Comparison of ENCODE assay signal across 29 cellular contexts in the genomic region with DNA sequence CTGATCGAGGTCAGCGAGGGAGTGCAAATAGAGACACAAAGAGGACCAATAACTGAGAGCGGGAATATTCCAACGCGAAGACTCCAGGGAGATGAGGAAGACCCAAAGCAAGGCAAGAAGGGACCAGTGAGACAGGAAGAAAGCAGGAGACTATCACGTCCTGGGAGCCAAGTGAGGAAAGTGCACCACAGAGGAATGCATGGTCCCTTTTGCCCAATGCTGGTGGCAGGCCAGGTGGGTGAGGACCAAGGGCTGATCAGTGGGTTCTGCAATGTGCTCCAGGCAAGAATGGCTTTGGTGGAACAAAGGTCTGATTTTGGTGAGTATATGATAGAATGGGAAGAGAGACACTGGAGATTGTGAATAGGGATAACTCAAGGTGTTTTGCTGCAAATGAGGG. TPM values are rescaled to one million over a fixed set of nuclear protein-coding genes. Genes with fewer than 3 reads are reported as not detected.
"Had no signal": no experiment of that assay in that cellular context is flagged by ENCODE, and none has a peak within 500 bp of the region (broad histone marks: within the 10 kb centered on the region; RNA-seq: fewer than 3 reads in every experiment).

No MANE protein-coding gene starts in this region.

- H3K36me3 ChIP-seq: brain microvascular endothelial cell, esophagus muscularis mucosa, gastrocnemius medialis had no signal

- H3K27me3 ChIP-seq: brain microvascular endothelial cell, foreskin keratinocyte, gastrocnemius medialis had no signal

- H3K9me3 ChIP-seq: gastrocnemius medialis had no signal

- H3K4me3 ChIP-seq: esophagus muscularis mucosa, gastrocnemius medialis had no signal

- H3K9me3 Mint-ChIP-seq: activated CD4-positive, alpha-beta memory T cell treated with anti-CD3 and anti-CD28 coated beads, Interleukin-2, amount 10 ng/mL, durations not matched to agents 7 days and 5 days; activated CD4-positive, alpha-beta T cell treated with anti-CD3 and anti-CD28 coated beads, Interleukin-2, amount 10 ng/mL, durations not matched to agents 7 days and 5 days; activated T-helper 1 cell treated with anti-CD3 and anti-CD28 coated beads, Interleukin-12 subunit alpha, Interleukin-12 subunit beta, Interleukin-2, Interleukin-4 antibody, amounts not matched to agents 30 ng/mL and 10 ng/mL and 1 ng/mL, durations not matched to agents 14 hours and 24 hours and 36 hours; activated T-helper 2 cell treated with anti-CD3 and anti-CD28 coated beads, Interferon-gamma antibody, Interleukin-2, Interleukin-4, amounts not matched to agents 10 μg/mL and 5 μg/mL and 100 μg/mL, durations not matched to agents 14 hours and 24 hours and 36 hours; effector memory CD8-positive, alpha-beta T cell had no signal

- H3K36me3 Mint-ChIP-seq: activated naive CD8-positive, alpha-beta T cell had no signal

- H3K4me1 ChIP-seq: esophagus muscularis mucosa, foreskin keratinocyte, gastrocnemius medialis had no signal

- H3K27me3 Mint-ChIP-seq: activated CD4-positive, alpha-beta memory T cell treated with anti-CD3 and anti-CD28 coated beads, Interleukin-2, amount 10 ng/mL, durations not matched to agents 7 days and 5 days had no signal

- H3K27ac Mint-ChIP-seq: activated CD4-positive, alpha-beta memory T cell treated with anti-CD3 and anti-CD28 coated beads, Interleukin-2, amount 10 ng/mL, durations not matched to agents 7 days and 5 days; activated CD4-positive, alpha-beta T cell treated with anti-CD3 and anti-CD28 coated beads, Interleukin-2, amount 10 ng/mL, durations not matched to agents 7 days and 5 days; activated naive CD8-positive, alpha-beta T cell; activated T-helper 1 cell treated with anti-CD3 and anti-CD28 coated beads, Interleukin-12 subunit alpha, Interleukin-12 subunit beta, Interleukin-2, Interleukin-4 antibody, amounts not matched to agents 30 ng/mL and 10 ng/mL and 1 ng/mL, durations not matched to agents 14 hours and 24 hours and 36 hours; activated T-helper 2 cell treated with anti-CD3 and anti-CD28 coated beads, Interferon-gamma antibody, Interleukin-2, Interleukin-4, amounts not matched to agents 10 μg/mL and 5 μg/mL and 100 μg/mL, durations not matched to agents 14 hours and 24 hours and 36 hours; effector memory CD8-positive, alpha-beta T cell had no signal

- FAIRE-seq: astrocyte had no signal

- H3K27ac ChIP-seq: brain microvascular endothelial cell, esophagus muscularis mucosa, foreskin keratinocyte, gastrocnemius medialis had no signal

- DNase-seq: activated CD4-positive, alpha-beta memory T cell treated with anti-CD3 and anti-CD28 coated beads, Interleukin-2, amount 10 ng/mL, durations not matched to agents 7 days and 5 days; activated CD4-positive, alpha-beta T cell treated with anti-CD3 and anti-CD28 coated beads for 1 hour; activated CD4-positive, alpha-beta T cell treated with anti-CD3 and anti-CD28 coated beads for 4 hours; activated CD4-positive, alpha-beta T cell treated with anti-CD3 and anti-CD28 coated beads, Interleukin-2, amount 10 ng/mL, durations not matched to agents 7 days and 5 days; activated CD4-positive, alpha-beta T cell treated with anti-CD3 and anti-CD28 coated beads, Interleukin-2, amount 50 U/mL, for 4 hours; activated gamma-delta T cell treated with Interleukin-2 at 50 U/mL for 16 hours; activated naive CD4-positive, alpha-beta T cell treated with anti-CD3 and anti-CD28 coated beads, Interleukin-2, amount 50 U/mL, for 16 hours; activated naive CD4-positive, alpha-beta T cell treated with Interleukin-2 at 50 U/mL for 16 hours; activated T-cell treated with anti-CD3 and anti-CD28 coated beads, Interleukin-2, amount 50 U/mL, for 1 hour; activated T-cell treated with anti-CD3 and anti-CD28 coated beads, Interleukin-2, amount 50 U/mL, for 48 hours; amniotic stem cell; anterior cingulate cortex; brain microvascular endothelial cell; central memory CD4-positive, alpha-beta T cell; cerebellar nuclear complex; cortex of kidney; dermis blood vessel endothelial cell; effector CD4-positive, alpha-beta T cell; effector memory CD8-positive, alpha-beta T cell; erythroblast; foreskin keratinocyte; gastrocnemius medialis; T-helper 2 cell had no signal

- H3K4me1 Mint-ChIP-seq: activated CD4-positive, alpha-beta T cell treated with anti-CD3 and anti-CD28 coated beads, Interleukin-2, amount 10 ng/mL, durations not matched to agents 7 days and 5 days had no signal

- H3K4me3 Mint-ChIP-seq: activated CD4-positive, alpha-beta memory T cell treated with anti-CD3 and anti-CD28 coated beads, Interleukin-2, amount 10 ng/mL, durations not matched to agents 7 days and 5 days; activated CD4-positive, alpha-beta T cell treated with anti-CD3 and anti-CD28 coated beads, Interleukin-2, amount 10 ng/mL, durations not matched to agents 7 days and 5 days; activated naive CD8-positive, alpha-beta T cell; activated T-helper 1 cell treated with anti-CD3 and anti-CD28 coated beads, Interleukin-12 subunit alpha, Interleukin-12 subunit beta, Interleukin-2, Interleukin-4 antibody, amounts not matched to agents 30 ng/mL and 10 ng/mL and 1 ng/mL, durations not matched to agents 14 hours and 24 hours and 36 hours; effector memory CD8-positive, alpha-beta T cell had no signal

RNA-seq across cellular contexts. Expression of a gene that starts 25.4 kb away (rescaled TPM):
- total RNA-seq: activated CD4-positive, alpha-beta memory T cell treated with anti-CD3 and anti-CD28 coated beads, Interleukin-2, amount 10 ng/mL, durations not matched to agents 7 days and 5 days; activated CD4-positive, alpha-beta T cell treated with anti-CD3 and anti-CD28 coated beads, Interleukin-2, amount 10 ng/mL, durations not matched to agents 7 days and 5 days; activated T-helper 1 cell treated with anti-CD3 and anti-CD28 coated beads, Interleukin-12 subunit alpha, Interleukin-12 subunit beta, Interleukin-2, Interleukin-4 antibody, amounts not matched to agents 30 ng/mL and 10 ng/mL and 1 ng/mL, durations not matched to agents 14 hours and 24 hours and 36 hours; activated T-helper 2 cell treated with anti-CD3 and anti-CD28 coated beads, Interferon-gamma antibody, Interleukin-2, Interleukin-4, amounts not matched to agents 10 μg/mL and 5 μg/mL and 100 μg/mL, durations not matched to agents 14 hours and 24 hours and 36 hours; astrocyte; dermis blood vessel endothelial cell; T-helper 1 cell treated with Interleukin-12 subunit alpha and Interleukin-12 subunit beta and Interleukin-4 antibody, amounts not matched to agents 30 ng/mL and 1 ng/mL, for 36 hours had no signal
